ENCODE assay signal across 3 cellular contexts in genomic region chr11:119155733-119156492, GRCh38.
A peak's percentile ranks its signal among the peaks of the same experiment; 100 is the strongest.
TF ChIP-seq lines count a peak whose summit lies in the region.

No MANE protein-coding gene starts in this region.

TF ChIP-seq in HEK293, 187 proteins besides CTCF, POLR2A, EP300 and RAD21:
- TF ChIP-seq ZNF335 (tag by site-specific recombination; conservative IDR thresholded peaks at IDR 0.05) (0 out of 2 replicates have a peak, but pooled peaks have one; percentile 26), ZBTB1 (tag by site-specific recombination; IDR thresholded peaks at IDR 0.05) (no peak), ZNF76 (tag by site-specific recombination; IDR thresholded peaks at IDR 0.05; ENCODE audit: borderline replicate concordance, low read depth) (no peak), ATF2 (tag by site-specific recombination; IDR thresholded peaks at IDR 0.05; ENCODE audit: low read depth) (no peak), KLF1 (tag by site-specific recombination; IDR thresholded peaks at IDR 0.05) (0 out of 2 replicates have a peak, but pooled peaks have one; percentile 21), HOXC10 (CRISPR knock-in tag; IDR thresholded peaks at IDR 0.05) (no peak), ZNF10 (tag by site-specific recombination; IDR thresholded peaks at IDR 0.05) (peak; percentile 86; the same call in 1 of the 2 replicates)
TF ChIP-seq in HEK293: peak in this region for 3.

TF ChIP-seq in SK-N-SH, 30 proteins besides CTCF, POLR2A, EP300 and RAD21:
- TF ChIP-seq RCOR1 (IDR thresholded peaks at IDR 0.05; ENCODE audit: low read length) (no peak), POLR2AphosphoS5 (IDR thresholded peaks at IDR 0.05; ENCODE audit: low read depth, low read length) (no peak), FOSL2 (IDR thresholded peaks at IDR 0.05; ENCODE audit: borderline replicate concordance, low read depth) (no peak), RXRA (IDR thresholded peaks at IDR 0.05; ENCODE audit: borderline replicate concordance, low read depth) (no peak), NFIC (IDR thresholded peaks at IDR 0.05; ENCODE audit: borderline replicate concordance) (no peak), JUND (IDR thresholded peaks at IDR 0.05) (no peak), GATA2 (CRISPR knock-in tag; IDR thresholded peaks at IDR 0.05) (no peak), GABPA (IDR thresholded peaks at IDR 0.05; ENCODE audit: low read depth) (no peak), FOXM1 (IDR thresholded peaks at IDR 0.05; ENCODE audit: low read depth) (no peak), USF2 (IDR thresholded peaks at IDR 0.05; ENCODE audit: borderline replicate concordance, low read depth, low read length) (no peak), YY1 (IDR thresholded peaks at IDR 0.05; ENCODE audit: low read depth) (no peak), CHD2 (IDR thresholded peaks at IDR 0.05; ENCODE audit: low read length, partially characterized antibody) (no peak), NRF1 (IDR thresholded peaks at IDR 0.05; ENCODE audit: low read depth, low read length) (no peak), SMC3 (IDR thresholded peaks at IDR 0.05; ENCODE audit: low read depth, low read length) (no peak), REST (IDR thresholded peaks at IDR 0.05; ENCODE audit: low read depth, low read length) (no peak)

TF ChIP-seq in HepG2, 621 proteins besides CTCF, POLR2A, EP300 and RAD21:
- 0 out of 2 replicates have a peak, but pooled peaks have one; percentile 19 for TF ChIP-seq CBX5 (CRISPR knock-in tag; IDR thresholded peaks at IDR 0.05; ENCODE audit: borderline replicate concordance)
- peak; percentile 41; the same call in 1 of the 2 replicates for TF ChIP-seq STAG1 (CRISPR knock-in tag; IDR thresholded peaks at IDR 0.05)
- no peak for TF ChIP-seq REST (IDR thresholded peaks at IDR 0.05; ENCODE audit: borderline replicate concordance in 1 of 2, low read depth in 1 of 2, low read length in 2 of 2)
- TF ChIP-seq, protein P1, sequence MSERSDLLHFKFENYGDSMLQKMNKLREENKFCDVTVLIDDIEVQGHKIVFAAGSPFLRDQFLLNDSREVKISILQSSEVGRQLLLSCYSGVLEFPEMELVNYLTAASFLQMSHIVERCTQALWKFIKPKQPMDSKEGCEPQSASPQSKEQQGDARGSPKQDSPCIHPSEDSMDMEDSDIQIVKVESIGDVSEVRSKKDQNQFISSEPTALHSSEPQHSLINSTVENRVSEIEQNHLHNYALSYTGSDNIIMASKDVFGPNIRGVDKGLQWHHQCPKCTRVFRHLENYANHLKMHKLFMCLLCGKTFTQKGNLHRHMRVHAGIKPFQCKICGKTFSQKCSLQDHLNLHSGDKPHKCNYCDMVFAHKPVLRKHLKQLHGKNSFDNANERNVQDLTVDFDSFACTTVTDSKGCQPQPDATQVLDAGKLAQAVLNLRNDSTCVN (CRISPR knock-in tag; IDR thresholded peaks at IDR 0.05; ENCODE audit: borderline replicate concordance): no peak
- TF ChIP-seq SMC3 (IDR thresholded peaks at IDR 0.05; ENCODE audit: low read length): peak; percentile 20; the same call in 1 of the 2 replicates
- 0 out of 2 replicates have a peak, but pooled peaks have one; percentile 57 for TF ChIP-seq HNRNPL (IDR thresholded peaks at IDR 0.05; ENCODE audit: low read depth, low read length)
- TF ChIP-seq, protein P2, sequence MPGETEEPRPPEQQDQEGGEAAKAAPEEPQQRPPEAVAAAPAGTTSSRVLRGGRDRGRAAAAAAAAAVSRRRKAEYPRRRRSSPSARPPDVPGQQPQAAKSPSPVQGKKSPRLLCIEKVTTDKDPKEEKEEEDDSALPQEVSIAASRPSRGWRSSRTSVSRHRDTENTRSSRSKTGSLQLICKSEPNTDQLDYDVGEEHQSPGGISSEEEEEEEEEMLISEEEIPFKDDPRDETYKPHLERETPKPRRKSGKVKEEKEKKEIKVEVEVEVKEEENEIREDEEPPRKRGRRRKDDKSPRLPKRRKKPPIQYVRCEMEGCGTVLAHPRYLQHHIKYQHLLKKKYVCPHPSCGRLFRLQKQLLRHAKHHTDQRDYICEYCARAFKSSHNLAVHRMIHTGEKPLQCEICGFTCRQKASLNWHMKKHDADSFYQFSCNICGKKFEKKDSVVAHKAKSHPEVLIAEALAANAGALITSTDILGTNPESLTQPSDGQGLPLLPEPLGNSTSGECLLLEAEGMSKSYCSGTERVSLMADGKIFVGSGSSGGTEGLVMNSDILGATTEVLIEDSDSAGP (CRISPR knock-in tag; IDR thresholded peaks at IDR 0.05; ENCODE audit: borderline replicate concordance): peak; percentile 16; the same call in 1 of the 2 replicates
- TF ChIP-seq, protein P3, sequence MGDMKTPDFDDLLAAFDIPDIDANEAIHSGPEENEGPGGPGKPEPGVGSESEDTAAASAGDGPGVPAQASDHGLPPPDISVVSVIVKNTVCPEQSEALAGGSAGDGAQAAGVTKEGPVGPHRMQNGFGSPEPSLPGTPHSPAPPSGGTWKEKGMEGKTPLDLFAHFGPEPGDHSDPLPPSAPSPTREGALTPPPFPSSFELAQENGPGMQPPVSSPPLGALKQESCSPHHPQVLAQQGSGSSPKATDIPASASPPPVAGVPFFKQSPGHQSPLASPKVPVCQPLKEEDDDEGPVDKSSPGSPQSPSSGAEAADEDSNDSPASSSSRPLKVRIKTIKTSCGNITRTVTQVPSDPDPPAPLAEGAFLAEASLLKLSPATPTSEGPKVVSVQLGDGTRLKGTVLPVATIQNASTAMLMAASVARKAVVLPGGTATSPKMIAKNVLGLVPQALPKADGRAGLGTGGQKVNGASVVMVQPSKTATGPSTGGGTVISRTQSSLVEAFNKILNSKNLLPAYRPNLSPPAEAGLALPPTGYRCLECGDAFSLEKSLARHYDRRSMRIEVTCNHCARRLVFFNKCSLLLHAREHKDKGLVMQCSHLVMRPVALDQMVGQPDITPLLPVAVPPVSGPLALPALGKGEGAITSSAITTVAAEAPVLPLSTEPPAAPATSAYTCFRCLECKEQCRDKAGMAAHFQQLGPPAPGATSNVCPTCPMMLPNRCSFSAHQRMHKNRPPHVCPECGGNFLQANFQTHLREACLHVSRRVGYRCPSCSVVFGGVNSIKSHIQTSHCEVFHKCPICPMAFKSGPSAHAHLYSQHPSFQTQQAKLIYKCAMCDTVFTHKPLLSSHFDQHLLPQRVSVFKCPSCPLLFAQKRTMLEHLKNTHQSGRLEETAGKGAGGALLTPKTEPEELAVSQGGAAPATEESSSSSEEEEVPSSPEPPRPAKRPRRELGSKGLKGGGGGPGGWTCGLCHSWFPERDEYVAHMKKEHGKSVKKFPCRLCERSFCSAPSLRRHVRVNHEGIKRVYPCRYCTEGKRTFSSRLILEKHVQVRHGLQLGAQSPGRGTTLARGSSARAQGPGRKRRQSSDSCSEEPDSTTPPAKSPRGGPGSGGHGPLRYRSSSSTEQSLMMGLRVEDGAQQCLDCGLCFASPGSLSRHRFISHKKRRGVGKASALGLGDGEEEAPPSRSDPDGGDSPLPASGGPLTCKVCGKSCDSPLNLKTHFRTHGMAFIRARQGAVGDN (CRISPR knock-in tag; IDR thresholded peaks at IDR 0.05): peak; percentile 25; the same call in 1 of the 2 replicates
- peak; percentile 76; the same call in 1 of the 2 replicates for TF ChIP-seq SP5 (CRISPR knock-in tag; IDR thresholded peaks at IDR 0.05; ENCODE audit: borderline replicate concordance, low read depth)
- peak; percentile 30; the same call in 1 of the 2 replicates for TF ChIP-seq PATZ1 (CRISPR knock-in tag; IDR thresholded peaks at IDR 0.05)
